1 cellular context compared by ENCODE assay signal in the genomic region with DNA sequence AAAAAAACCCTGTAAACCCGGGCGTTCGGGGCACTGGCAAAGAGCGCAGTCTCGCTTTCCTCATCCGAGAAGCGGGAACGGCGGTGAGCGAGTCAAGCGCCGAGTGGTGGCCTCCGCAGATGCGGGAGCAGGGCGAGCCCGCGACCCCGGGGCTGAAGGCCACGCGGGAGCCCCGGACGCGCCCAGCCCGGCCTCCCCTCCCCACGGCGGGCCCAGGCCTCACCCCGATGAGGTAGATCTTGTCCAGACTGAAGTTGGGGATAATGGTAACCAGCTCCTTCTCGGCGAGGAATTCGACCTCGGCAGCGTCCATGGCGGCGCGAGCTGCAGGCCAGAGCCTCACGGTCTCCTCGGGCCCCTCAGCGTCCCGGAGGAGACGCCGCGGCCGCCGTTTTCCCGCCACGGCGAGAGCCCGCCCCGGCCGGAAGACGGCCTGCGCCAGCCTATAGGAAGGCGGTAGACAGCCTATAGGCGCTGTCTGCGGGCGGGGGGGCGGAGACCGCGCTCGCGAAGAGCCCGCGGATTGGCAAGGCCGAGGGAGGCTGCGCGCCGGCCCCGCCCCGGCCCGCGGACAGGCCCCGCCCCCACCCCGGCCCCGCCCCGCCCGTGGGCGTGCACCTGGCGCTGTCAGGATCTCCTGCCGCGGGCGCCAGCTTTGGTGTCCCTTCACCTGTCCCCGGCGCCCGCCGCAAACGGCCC.
TF ChIP-seq lines count a peak whose summit lies in the region.

A gene (minus strand): TSS at position 369 of the 699 bp plus-strand sequence. CDS start 56 bp downstream, at position 313.

TF ChIP-seq in HepG2, 621 proteins besides CTCF, POLR2A, EP300 and RAD21 (continued from another document and continues in another):
- TF ChIP-seq ZNF891 (CRISPR knock-in tag; IDR thresholded peaks at IDR 0.05) (peak; percentile 72; the same call in 1 of the 2 replicates), MIXL1 (CRISPR knock-in tag; IDR thresholded peaks at IDR 0.05) (0 out of 2 replicates have a peak, but pooled peaks have one; percentile 30), TCF12 (IDR thresholded peaks at IDR 0.05) (no peak), TCF12 (CRISPR knock-in tag; IDR thresholded peaks at IDR 0.05) (peak; percentile 38; the same call in 1 of the 2 replicates), KDM5A (IDR thresholded peaks at IDR 0.05; ENCODE audit: borderline replicate concordance, low read length) (no peak), FOXC1 (CRISPR knock-in tag; IDR thresholded peaks at IDR 0.05; ENCODE audit: borderline replicate concordance) (no peak), ZKSCAN8 (CRISPR knock-in tag; IDR thresholded peaks at IDR 0.05; ENCODE audit: borderline replicate concordance) (no peak), ZNF253 (CRISPR knock-in tag; IDR thresholded peaks at IDR 0.05; ENCODE audit: borderline replicate concordance) (no peak), FOXJ3 (CRISPR knock-in tag; IDR thresholded peaks at IDR 0.05; ENCODE audit: borderline replicate concordance) (peak; percentile 44; the same call in 1 of the 2 replicates), ARID2 (CRISPR knock-in tag; IDR thresholded peaks at IDR 0.05; ENCODE audit: borderline replicate concordance) (no peak), ZNF768 (CRISPR knock-in tag; IDR thresholded peaks at IDR 0.05) (peak; percentile 69), ZSCAN12 (CRISPR knock-in tag; IDR thresholded peaks at IDR 0.05) (peak; percentile 28; the same call in 1 of the 2 replicates), SMAD9 (CRISPR knock-in tag; IDR thresholded peaks at IDR 0.05) (no peak), TSC22D2 (CRISPR knock-in tag; IDR thresholded peaks at IDR 0.05; ENCODE audit: borderline replicate concordance) (peak; percentile 83; the same call in 1 of the 2 replicates), SP2 (CRISPR knock-in tag; IDR thresholded peaks at IDR 0.05) (peak; percentile 96), ZNF441 (CRISPR knock-in tag; IDR thresholded peaks at IDR 0.05; ENCODE audit: borderline replicate concordance) (peak; percentile 75; the same call in 1 of the 2 replicates), BHLHE40 (IDR thresholded peaks at IDR 0.05; ENCODE audit: low read length) (no peak), HMG20B (CRISPR knock-in tag; conservative IDR thresholded peaks at IDR 0.05) (no peak), EZH2 (conservative IDR thresholded peaks at IDR 0.05; ENCODE audit: low read depth, low read length) (no peak), TGIF2 (CRISPR knock-in tag; IDR thresholded peaks at IDR 0.05) (peak; percentile 62), ZNF501 (CRISPR knock-in tag; IDR thresholded peaks at IDR 0.05) (peak; percentile 51), PLRG1 (conservative IDR thresholded peaks at IDR 0.05) (no peak), REPIN1 (CRISPR knock-in tag; IDR thresholded peaks at IDR 0.05; ENCODE audit: borderline replicate concordance, low read depth) (no peak), ZFY (CRISPR knock-in tag; IDR thresholded peaks at IDR 0.05) (peak; percentile 94), SETDB1 (CRISPR knock-in tag; IDR thresholded peaks at IDR 0.05; ENCODE audit: borderline replicate concordance) (no peak), CHCHD3 (CRISPR knock-in tag; IDR thresholded peaks at IDR 0.05) (no peak; the same call in 1 of the 2 replicates), ZNF431 (CRISPR knock-in tag; IDR thresholded peaks at IDR 0.05; ENCODE audit: borderline replicate concordance, low read depth) (peak; percentile 57; the same call in 1 of the 2 replicates), MZF1 (CRISPR knock-in tag; IDR thresholded peaks at IDR 0.05; ENCODE audit: borderline replicate concordance) (no peak), DPF2 (CRISPR knock-in tag; IDR thresholded peaks at IDR 0.05; ENCODE audit: borderline replicate concordance, low read depth) (no peak), NRL (CRISPR knock-in tag; IDR thresholded peaks at IDR 0.05; ENCODE audit: borderline replicate concordance) (peak; percentile 97; the same call in 1 of the 2 replicates), TP53 (CRISPR knock-in tag; conservative IDR thresholded peaks at IDR 0.05) (0 out of 2 replicates have a peak, but pooled peaks have one; percentile 67), ZNF761 (CRISPR knock-in tag; conservative IDR thresholded peaks at IDR 0.05) (peak; percentile 91), ZNF614 (CRISPR knock-in tag; IDR thresholded peaks at IDR 0.05; ENCODE audit: borderline replicate concordance) (no peak)
- TF ChIP-seq, protein P1, sequence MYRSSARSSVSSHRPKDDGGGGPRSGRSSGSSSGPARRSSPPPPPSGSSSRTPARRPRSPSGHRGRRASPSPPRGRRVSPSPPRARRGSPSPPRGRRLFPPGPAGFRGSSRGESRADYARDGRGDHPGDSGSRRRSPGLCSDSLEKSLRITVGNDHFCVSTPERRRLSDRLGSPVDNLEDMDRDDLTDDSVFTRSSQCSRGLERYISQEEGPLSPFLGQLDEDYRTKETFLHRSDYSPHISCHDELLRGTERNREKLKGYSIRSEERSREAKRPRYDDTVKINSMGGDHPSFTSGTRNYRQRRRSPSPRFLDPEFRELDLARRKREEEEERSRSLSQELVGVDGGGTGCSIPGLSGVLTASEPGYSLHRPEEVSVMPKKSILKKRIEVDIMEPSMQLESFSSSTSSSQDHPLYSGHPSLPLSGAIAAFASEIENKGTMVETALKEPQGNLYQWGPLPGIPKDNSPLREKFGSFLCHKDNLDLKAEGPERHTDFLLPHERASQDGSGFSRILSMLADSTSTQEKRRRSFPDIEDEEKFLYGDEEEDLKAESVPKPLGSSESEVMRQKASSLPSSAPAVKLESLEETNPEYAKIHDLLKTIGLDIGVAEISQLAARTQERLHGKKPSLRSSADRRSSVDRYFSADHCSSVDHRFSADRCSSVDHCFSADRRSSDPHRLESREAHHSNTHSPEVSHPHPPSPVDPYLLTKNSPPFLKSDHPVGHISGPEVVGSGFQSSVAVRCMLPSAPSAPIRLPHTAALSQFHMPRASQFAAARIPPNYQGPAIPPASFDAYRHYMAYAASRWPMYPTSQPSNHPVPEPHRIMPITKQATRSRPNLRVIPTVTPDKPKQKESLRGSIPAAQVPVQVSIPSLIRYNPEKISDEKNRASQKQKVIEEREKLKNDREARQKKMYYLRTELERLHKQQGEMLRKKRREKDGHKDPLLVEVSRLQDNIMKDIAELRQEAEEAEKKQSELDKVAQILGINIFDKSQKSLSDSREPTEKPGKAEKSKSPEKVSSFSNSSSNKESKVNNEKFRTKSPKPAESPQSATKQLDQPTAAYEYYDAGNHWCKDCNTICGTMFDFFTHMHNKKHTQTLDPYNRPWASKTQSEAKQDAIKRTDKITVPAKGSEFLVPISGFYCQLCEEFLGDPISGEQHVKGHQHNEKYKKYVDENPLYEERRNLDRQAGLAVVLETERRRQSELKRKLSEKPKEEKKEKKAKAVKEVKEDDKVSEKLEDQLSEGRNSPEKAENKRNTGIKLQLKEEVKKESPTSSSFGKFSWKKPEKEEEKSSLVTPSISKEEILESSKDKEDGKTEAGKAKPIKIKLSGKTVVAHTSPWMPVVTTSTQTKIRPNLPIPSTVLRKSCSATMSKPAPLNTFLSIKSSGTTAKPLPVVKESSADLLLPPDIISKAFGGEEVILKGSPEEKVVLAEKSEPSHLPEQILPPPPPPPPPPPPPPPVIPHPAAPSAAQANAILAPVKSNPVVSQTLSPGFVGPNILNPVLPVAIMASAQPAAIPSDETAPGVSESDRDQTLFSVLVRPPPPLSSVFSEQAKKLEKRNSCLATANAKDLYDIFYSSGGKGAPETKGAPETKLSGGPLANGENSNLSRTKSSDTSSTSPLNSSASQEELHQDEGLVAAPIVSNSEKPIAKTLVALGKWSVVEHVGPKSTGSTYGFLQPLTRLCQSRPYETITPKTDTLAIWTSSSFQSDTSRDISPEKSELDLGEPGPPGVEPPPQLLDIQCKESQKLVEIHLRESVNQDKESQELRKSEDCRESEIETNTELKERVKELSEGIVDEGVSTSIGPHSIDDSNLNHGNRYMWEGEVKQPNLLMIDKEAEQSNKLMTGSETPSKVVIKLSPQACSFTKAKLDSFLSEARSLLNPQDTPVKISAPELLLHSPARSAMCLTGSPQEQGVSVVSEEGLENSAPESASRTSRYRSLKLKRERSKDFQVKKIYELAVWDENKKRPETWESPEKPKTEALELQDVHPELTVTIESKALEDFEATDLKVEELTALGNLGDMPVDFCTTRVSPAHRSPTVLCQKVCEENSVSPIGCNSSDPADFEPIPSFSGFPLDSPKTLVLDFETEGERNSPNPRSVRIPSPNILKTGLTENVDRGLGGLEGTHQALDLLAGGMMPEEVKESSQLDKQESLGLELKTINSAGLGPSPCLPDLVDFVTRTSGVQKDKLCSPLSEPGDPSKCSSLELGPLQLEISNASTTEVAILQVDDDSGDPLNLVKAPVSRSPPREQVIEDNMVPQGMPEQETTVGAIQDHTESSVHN (CRISPR knock-in tag; IDR thresholded peaks at IDR 0.05), result no peak
- TF ChIP-seq, protein P2, sequence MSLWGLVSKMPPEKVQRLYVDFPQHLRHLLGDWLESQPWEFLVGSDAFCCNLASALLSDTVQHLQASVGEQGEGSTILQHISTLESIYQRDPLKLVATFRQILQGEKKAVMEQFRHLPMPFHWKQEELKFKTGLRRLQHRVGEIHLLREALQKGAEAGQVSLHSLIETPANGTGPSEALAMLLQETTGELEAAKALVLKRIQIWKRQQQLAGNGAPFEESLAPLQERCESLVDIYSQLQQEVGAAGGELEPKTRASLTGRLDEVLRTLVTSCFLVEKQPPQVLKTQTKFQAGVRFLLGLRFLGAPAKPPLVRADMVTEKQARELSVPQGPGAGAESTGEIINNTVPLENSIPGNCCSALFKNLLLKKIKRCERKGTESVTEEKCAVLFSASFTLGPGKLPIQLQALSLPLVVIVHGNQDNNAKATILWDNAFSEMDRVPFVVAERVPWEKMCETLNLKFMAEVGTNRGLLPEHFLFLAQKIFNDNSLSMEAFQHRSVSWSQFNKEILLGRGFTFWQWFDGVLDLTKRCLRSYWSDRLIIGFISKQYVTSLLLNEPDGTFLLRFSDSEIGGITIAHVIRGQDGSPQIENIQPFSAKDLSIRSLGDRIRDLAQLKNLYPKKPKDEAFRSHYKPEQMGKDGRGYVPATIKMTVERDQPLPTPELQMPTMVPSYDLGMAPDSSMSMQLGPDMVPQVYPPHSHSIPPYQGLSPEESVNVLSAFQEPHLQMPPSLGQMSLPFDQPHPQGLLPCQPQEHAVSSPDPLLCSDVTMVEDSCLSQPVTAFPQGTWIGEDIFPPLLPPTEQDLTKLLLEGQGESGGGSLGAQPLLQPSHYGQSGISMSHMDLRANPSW (CRISPR knock-in tag; IDR thresholded peaks at IDR 0.05; ENCODE audit: borderline replicate concordance), result no peak
- TF ChIP-seq, protein P3, sequence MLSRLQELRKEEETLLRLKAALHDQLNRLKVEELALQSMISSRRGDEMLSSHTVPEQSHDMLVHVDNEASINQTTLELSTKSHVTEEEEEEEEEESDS (CRISPR knock-in tag; IDR thresholded peaks at IDR 0.05; ENCODE audit: borderline replicate concordance), result no peak
- TF ChIP-seq, protein P4, sequence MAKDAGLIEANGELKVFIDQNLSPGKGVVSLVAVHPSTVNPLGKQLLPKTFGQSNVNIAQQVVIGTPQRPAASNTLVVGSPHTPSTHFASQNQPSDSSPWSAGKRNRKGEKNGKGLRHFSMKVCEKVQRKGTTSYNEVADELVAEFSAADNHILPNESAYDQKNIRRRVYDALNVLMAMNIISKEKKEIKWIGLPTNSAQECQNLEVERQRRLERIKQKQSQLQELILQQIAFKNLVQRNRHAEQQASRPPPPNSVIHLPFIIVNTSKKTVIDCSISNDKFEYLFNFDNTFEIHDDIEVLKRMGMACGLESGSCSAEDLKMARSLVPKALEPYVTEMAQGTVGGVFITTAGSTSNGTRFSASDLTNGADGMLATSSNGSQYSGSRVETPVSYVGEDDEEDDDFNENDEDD (CRISPR knock-in tag; IDR thresholded peaks at IDR 0.05; ENCODE audit: borderline replicate concordance), result peak; percentile 100
- TF ChIP-seq, protein P5, sequence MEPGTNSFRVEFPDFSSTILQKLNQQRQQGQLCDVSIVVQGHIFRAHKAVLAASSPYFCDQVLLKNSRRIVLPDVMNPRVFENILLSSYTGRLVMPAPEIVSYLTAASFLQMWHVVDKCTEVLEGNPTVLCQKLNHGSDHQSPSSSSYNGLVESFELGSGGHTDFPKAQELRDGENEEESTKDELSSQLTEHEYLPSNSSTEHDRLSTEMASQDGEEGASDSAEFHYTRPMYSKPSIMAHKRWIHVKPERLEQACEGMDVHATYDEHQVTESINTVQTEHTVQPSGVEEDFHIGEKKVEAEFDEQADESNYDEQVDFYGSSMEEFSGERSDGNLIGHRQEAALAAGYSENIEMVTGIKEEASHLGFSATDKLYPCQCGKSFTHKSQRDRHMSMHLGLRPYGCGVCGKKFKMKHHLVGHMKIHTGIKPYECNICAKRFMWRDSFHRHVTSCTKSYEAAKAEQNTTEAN (CRISPR knock-in tag; conservative IDR thresholded peaks at IDR 0.05), result peak; percentile 71
- TF ChIP-seq, protein P6, sequence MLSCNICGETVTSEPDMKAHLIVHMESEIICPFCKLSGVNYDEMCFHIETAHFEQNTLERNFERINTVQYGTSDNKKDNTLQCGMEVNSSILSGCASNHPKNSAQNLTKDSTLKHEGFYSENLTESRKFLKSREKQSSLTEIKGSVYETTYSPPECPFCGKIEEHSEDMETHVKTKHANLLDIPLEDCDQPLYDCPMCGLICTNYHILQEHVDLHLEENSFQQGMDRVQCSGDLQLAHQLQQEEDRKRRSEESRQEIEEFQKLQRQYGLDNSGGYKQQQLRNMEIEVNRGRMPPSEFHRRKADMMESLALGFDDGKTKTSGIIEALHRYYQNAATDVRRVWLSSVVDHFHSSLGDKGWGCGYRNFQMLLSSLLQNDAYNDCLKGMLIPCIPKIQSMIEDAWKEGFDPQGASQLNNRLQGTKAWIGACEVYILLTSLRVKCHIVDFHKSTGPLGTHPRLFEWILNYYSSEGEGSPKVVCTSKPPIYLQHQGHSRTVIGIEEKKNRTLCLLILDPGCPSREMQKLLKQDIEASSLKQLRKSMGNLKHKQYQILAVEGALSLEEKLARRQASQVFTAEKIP (CRISPR knock-in tag; IDR thresholded peaks at IDR 0.05; ENCODE audit: borderline replicate concordance), result no peak
- TF ChIP-seq, protein P7, sequence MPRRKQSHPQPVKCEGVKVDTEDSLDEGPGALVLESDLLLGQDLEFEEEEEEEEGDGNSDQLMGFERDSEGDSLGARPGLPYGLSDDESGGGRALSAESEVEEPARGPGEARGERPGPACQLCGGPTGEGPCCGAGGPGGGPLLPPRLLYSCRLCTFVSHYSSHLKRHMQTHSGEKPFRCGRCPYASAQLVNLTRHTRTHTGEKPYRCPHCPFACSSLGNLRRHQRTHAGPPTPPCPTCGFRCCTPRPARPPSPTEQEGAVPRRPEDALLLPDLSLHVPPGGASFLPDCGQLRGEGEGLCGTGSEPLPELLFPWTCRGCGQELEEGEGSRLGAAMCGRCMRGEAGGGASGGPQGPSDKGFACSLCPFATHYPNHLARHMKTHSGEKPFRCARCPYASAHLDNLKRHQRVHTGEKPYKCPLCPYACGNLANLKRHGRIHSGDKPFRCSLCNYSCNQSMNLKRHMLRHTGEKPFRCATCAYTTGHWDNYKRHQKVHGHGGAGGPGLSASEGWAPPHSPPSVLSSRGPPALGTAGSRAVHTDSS (CRISPR knock-in tag; conservative IDR thresholded peaks at IDR 0.05), result no peak
- TF ChIP-seq, protein P8, sequence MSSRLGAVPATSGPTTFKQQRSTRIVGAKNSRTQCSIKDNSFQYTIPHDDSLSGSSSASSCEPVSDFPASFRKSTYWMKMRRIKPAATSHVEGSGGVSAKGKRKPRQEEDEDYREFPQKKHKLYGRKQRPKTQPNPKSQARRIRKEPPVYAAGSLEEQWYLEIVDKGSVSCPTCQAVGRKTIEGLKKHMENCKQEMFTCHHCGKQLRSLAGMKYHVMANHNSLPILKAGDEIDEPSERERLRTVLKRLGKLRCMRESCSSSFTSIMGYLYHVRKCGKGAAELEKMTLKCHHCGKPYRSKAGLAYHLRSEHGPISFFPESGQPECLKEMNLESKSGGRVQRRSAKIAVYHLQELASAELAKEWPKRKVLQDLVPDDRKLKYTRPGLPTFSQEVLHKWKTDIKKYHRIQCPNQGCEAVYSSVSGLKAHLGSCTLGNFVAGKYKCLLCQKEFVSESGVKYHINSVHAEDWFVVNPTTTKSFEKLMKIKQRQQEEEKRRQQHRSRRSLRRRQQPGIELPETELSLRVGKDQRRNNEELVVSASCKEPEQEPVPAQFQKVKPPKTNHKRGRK (CRISPR knock-in tag; IDR thresholded peaks at IDR 0.05), result no peak
